In the genomic region with DNA sequence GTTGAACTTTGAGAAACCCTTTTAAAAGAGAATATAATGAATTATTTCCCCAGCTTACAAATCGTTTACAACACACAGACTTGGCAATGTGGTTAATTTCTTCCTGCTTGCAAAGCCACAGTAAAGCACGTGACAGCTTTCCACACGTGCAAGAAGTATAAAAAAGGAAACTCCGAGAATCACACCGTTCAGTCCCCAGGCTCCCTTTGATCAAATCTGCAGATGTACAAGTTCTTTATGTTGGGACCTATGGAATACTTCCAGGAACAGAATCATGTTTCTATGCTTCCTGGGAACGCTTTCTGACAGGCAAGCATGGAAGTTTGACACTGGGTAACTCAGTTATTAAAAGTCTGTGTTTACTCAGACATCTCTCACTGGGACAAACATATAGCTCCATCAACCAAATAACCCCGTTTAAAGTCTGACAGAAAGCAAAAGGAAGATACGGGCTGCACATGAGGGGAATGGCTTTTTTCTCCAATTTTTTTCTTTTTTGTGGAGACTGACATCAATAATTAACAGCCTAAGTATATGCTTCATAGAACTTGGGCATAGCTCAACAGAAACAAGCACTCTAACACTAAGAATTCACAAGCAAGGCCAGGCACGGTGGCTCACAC, we compare ENCODE assay signal across 10 cellular contexts.
DNase-seq lines count a peak whose midpoint lies in the region; ATAC-seq and TF ChIP-seq lines count a peak whose summit lies in the region.
"Had no signal": no experiment of that assay in that cellular context is flagged by ENCODE, and none has a peak within 500 bp of the region (broad histone marks: within the 10 kb centered on the region; RNA-seq: fewer than 3 reads in every experiment).

No MANE protein-coding gene starts in this region.

- H3K9me3 ChIP-seq in left ventricle myocardium inferior (replicated peaks): no peaks in the 10 kb centered on the region

- H3K27me3 ChIP-seq in left ventricle myocardium inferior (ENCODE audit: low read depth): no peaks in the 10 kb centered on the region

- CTCF ChIA-PET in T-cell (lab: Charles Lee): interaction anchor here in 1 of 2 donors (0.9 kb wide), 1 partner anchor 20 kb away, joined by 4 read pairs; no protein-coding TSS in a partner anchor

- POLR2A ChIA-PET in T-cell (lab: Charles Lee): interaction anchor here in 1 of 2 donors (2.1 kb wide), 1 partner anchor 20 kb away, joined by 11 read pairs; no protein-coding TSS in a partner anchor

- peak in 32 of 34 experiments; percentile 16 to 63 (median 40) for DNase-seq in T-cell
- peak; percentile 47 to 52 (median 48) for DNase-seq in immature natural killer cell
- DNase-seq in CD14-positive monocyte (ENCODE audit: low spot score): no peak
- no peak for DNase-seq in 8988T
- DNase-seq in left ventricle myocardium inferior: no peak
- no peak for DNase-seq in iPS-NIHi7 (ENCODE audit: extremely low spot score)

- H3K4me3 ChIP-seq in left ventricle myocardium inferior: no peak overlapping the region

- H3K27ac Mint-ChIP-seq in T-cell: peak overlapping the region; percentile 74 to 84
- H3K27ac Mint-ChIP-seq in immature natural killer cell: peak overlapping the region in 5 of 6 donors; percentile 58 to 71 (median 60)
- peak overlapping the region in 2 of 7 donors; percentile 21 to 61 for H3K27ac Mint-ChIP-seq in CD14-positive monocyte
- H3K27ac Mint-ChIP-seq: mesothelial cell of epicardium had no signal

- H3K36me3 Mint-ChIP-seq in T-cell (peaks cover 16% of the 10 kb centered on the region), immature natural killer cell (peaks cover 3 to 9% (median 7%) of the 10 kb centered on the region in 3 donors), CD14-positive monocyte (peaks cover 9 to 27% of the 10 kb centered on the region in 2 donors)

- peak overlapping the region; percentile 15 to 62 (median 53) for H3K4me3 Mint-ChIP-seq in T-cell
- peak overlapping the region; percentile 60 to 86 (median 78) for H3K4me3 Mint-ChIP-seq in immature natural killer cell
- H3K4me3 Mint-ChIP-seq in CD14-positive monocyte: peak overlapping the region in 1 of 2 donors; percentile 17
- H3K4me3 Mint-ChIP-seq: mesothelial cell of epicardium had no signal

- H3K9me3 Mint-ChIP-seq in T-cell: no peaks in the 10 kb centered on the region
- no peaks in the 10 kb centered on the region for H3K9me3 Mint-ChIP-seq in immature natural killer cell
- H3K9me3 Mint-ChIP-seq in CD14-positive monocyte: peaks cover 0 to 5% (median 0%) of the 10 kb centered on the region in 7 donors

- peak; percentile 72 for ATAC-seq in GM18519 (IDR thresholded peaks at IDR 0.05; ENCODE audit: low FRiP score, unreplicated experiment)
- peak; percentile 56 for ATAC-seq in HG02852 (IDR thresholded peaks at IDR 0.05; ENCODE audit: unreplicated experiment)
- peak; percentile 80 to 93 (median 92) for ATAC-seq in T-cell (replicated peaks in 1 of 4)
- ATAC-seq: HCT116 had no signal

- H3K27ac ChIP-seq in left ventricle myocardium inferior (replicated peaks): no peak overlapping the region

- H3K27me3 Mint-ChIP-seq in T-cell (no peaks in the 10 kb centered on the region), immature natural killer cell (ENCODE audit: low read depth in 3 of 3) (peaks cover 0 to 5% (median 2%) of the 10 kb centered on the region in 3 donors), CD14-positive monocyte (ENCODE audit: low read depth in 3 of 3) (peaks cover 6 to 8% (median 7%) of the 10 kb centered on the region in 3 donors)

- TF ChIP-seq CTCF in CD14-positive monocyte (IDR thresholded peaks at IDR 0.05): no peak
- no peak for TF ChIP-seq CTCF in left ventricle myocardium inferior (IDR thresholded peaks at IDR 0.05; ENCODE audit: borderline replicate concordance)

- H3K36me3 ChIP-seq in left ventricle myocardium inferior: no peaks in the 10 kb centered on the region

- intact Hi-C loops in CD14-positive monocyte (cut with micrococcal nuclease) (no loop called here), left ventricle myocardium inferior (cut with micrococcal nuclease) (no loop called here)

- H3K4me1 Mint-ChIP-seq in T-cell (peaks cover 6 to 28% (median 18%) of the 10 kb centered on the region in 3 donors), immature natural killer cell (peaks cover 32 to 34% of the 10 kb centered on the region in 2 donors), CD14-positive monocyte (peaks cover 19% of the 10 kb centered on the region)
- H3K4me1 Mint-ChIP-seq: mesothelial cell of epicardium had no signal

- no peaks in the 10 kb centered on the region for H3K4me1 ChIP-seq in left ventricle myocardium inferior

Comparison
In these comparisons a context has a peak if more than half of its experiments do, and no peak if none do; other contexts are left out.
1. DNase-seq: peak in T-cell (32 of 34) and immature natural killer cell (3 of 3); none in CD14-positive monocyte (single experiment), 8988T (single experiment), left ventricle myocardium inferior (single experiment) and iPS-NIHi7 (single experiment).
2. Peak in every context shown above with its lines, with median percentiles within 50 percentile points of each other: ATAC-seq.